16 cellular contexts compared by ENCODE assay signal in genomic region chr17:4009164-4009785, GRCh38. TPM values are rescaled to one million over a fixed set of nuclear protein-coding genes. Genes with fewer than 3 reads are reported as not detected.
DNase-seq lines count a peak whose midpoint lies in the region; TF ChIP-seq lines count a peak whose summit lies in the region.
"Had no signal": no experiment of that assay in that cellular context is flagged by ENCODE, and none has a peak within 500 bp of the region (broad histone marks: within the 10 kb centered on the region; RNA-seq: fewer than 3 reads in every experiment).

No MANE protein-coding gene starts in this region.

- no peak for TF ChIP-seq CTCF in chondrocyte (IDR thresholded peaks at IDR 0.05)

- H3K4me3 Mint-ChIP-seq in chondrocyte (ENCODE audit: unreplicated experiment) = no peak overlapping the region
- H3K4me3 Mint-ChIP-seq: naive thymus-derived CD8-positive, alpha-beta T cell; T-helper 1 cell treated with Interleukin-12 subunit alpha and Interleukin-12 subunit beta and Interleukin-4 antibody, amounts not matched to agents 30 μg/mL and 1 μg/mL, for 36 hours had no signal

- peak overlapping the region; percentile 94 for H3K27ac ChIP-seq in substantia nigra (ENCODE audit: low read depth, low read length, poor library complexity, severe bottlenecking)
- H3K27ac ChIP-seq: parathyroid adenoma had no signal

- in situ Hi-C loops in G401 (cut with HindIII; ENCODE audit: low sequenced_read_pairs) = loop anchor here (25.0 kb wide), 1 partner anchor 147 kb away; no protein-coding TSS in a partner anchor

- DNase-seq in COLO829 (ENCODE audit: low spot score) (peak; percentile 28), chondrocyte (ENCODE audit: low spot score) (no peak), midbrain (lab: John Stamatoyannopoulos, UW) (peak; percentile 52), substantia nigra (lab: John Stamatoyannopoulos, UW) (peak in 8 of 49 donors; percentile 9 to 43 (median 18)), G401 (ENCODE audit: low spot score) (no peak), iPS-NIHi7 (ENCODE audit: extremely low spot score) (no peak)
- no peak for DNase-seq in stimulated activated CD4-positive, alpha-beta T cell treated with anti-CD3 and anti-CD28 coated beads, Interleukin-15, amount 100 ng/mL, for 24 hours
- DNase-seq: ACHN; activated naive CD4-positive, alpha-beta T cell; Karpas-422; left colon; naive thymus-derived CD8-positive, alpha-beta T cell; NCI-H2171 treated with DMSO at 0.1 percent for 48 hours; NCI-H526 had no signal

- peaks cover 40% of the 10 kb centered on the region for H3K4me1 Mint-ChIP-seq in chondrocyte (ENCODE audit: low read depth)

- H3K9me3 Mint-ChIP-seq in chondrocyte (ENCODE audit: low read depth) = no peaks in the 10 kb centered on the region
- H3K9me3 Mint-ChIP-seq: naive thymus-derived CD8-positive, alpha-beta T cell; T-helper 1 cell treated with Interleukin-12 subunit alpha and Interleukin-12 subunit beta and Interleukin-4 antibody, amounts not matched to agents 30 μg/mL and 1 μg/mL, for 36 hours had no signal

- no peaks in the 10 kb centered on the region for H3K27me3 Mint-ChIP-seq in chondrocyte (ENCODE audit: low read depth)
- H3K27me3 Mint-ChIP-seq: naive thymus-derived CD8-positive, alpha-beta T cell had no signal

- peak overlapping the region; percentile 76 for H3K27ac Mint-ChIP-seq in chondrocyte (ENCODE audit: unreplicated experiment)
- H3K27ac Mint-ChIP-seq: T-helper 1 cell treated with Interleukin-12 subunit alpha and Interleukin-12 subunit beta and Interleukin-4 antibody, amounts not matched to agents 30 μg/mL and 1 μg/mL, for 36 hours had no signal

- H3K36me3 Mint-ChIP-seq in chondrocyte (ENCODE audit: low read depth) = peaks cover 26% of the 10 kb centered on the region

RNA-seq across cellular contexts. Expression of gene ATP2A3, which starts 45.0 kb away (rescaled TPM):
- total RNA-seq in chondrocyte = 0.53 to 1.7 TPM (median 1.5 TPM) in 3 replicates
- 4.2 and 4.5 TPM in 2 replicates for total RNA-seq in G401 (2014; rRNA removed; shearing (Covaris generic))

Comparison
In these comparisons a context has a peak if more than half of its experiments do, and no peak if none do; other contexts are left out.
1. DNase-seq: peak in COLO829 (single experiment) and midbrain (single experiment); none in chondrocyte (single experiment), G401 (single experiment), iPS-NIHi7 (single experiment) and stimulated activated CD4-positive, alpha-beta T cell treated with anti-CD3 and anti-CD28 coated beads, Interleukin-15, amount 100 ng/mL, for 24 hours (single experiment).